Comparison of ENCODE assay signal across 11 cellular contexts in the genomic region with DNA sequence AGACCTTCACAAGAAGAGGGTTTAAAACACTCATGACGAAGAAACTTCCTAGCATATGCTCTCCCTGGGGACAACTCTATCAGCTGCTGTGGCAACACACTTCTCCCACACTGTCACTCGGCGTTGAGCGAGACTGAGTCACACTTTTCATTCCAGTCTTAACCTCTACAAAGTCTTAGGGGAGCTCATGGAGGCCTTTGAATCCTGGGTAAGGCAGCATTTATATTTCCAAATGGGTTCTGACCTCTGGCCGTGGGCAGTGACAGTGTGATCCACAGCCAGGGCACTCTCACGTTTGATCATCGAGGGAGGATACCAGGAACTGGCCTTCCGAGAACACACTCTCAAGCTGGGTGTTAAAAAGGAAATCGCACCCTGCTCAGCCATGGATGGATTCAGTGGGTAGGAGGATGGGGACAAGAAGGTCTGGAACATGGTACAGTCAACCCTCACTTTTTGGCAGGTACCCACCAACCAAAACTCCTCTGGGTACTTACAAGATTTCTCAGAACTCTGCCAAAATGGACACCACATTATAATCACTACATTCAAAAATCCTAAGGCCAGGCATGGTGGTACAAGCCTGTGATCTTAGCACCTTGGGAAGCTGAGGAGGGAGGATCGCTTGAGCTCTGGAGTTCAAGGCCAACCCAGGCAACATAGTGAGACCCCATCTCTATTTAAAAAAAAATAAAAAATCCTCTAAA. TPM values are rescaled to one million over a fixed set of nuclear protein-coding genes. Genes with fewer than 3 reads are reported as not detected.
A peak's percentile ranks its signal among the peaks of the same experiment; 100 is the strongest.
DNase-seq lines count a peak whose midpoint lies in the region; ATAC-seq, FAIRE-seq and TF ChIP-seq lines count a peak whose summit lies in the region.
"Had no signal": no experiment of that assay in that cellular context is flagged by ENCODE, and none has a peak within 500 bp of the region (broad histone marks: within the 10 kb centered on the region; RNA-seq: fewer than 3 reads in every experiment).

No MANE protein-coding gene starts in this region.

- no peak overlapping the region; a peak in 1 of 4 replicates for H4K8ac ChIP-seq in IMR-90 (ENCODE audit: low read depth in 2 of 2, low read length in 2 of 2)

- 0 out of 2 replicates have a peak overlapping the region, but pooled peaks have one; percentile 17 for H3K14ac ChIP-seq in IMR-90 (replicated peaks; ENCODE audit: low read depth, low read length)

- H3K9ac ChIP-seq in IMR-90 (ENCODE audit: low read depth, low read length): no peak overlapping the region

- no peak overlapping the region for H3K4ac ChIP-seq in IMR-90 (ENCODE audit: low read depth, low read length)

- H2BK15ac ChIP-seq in IMR-90 (ENCODE audit: low read depth, low read length): no peak overlapping the region

- H3K4me1 ChIP-seq in IMR-90 (ENCODE audit: control insufficient read depth, insufficient read depth, low read length) (peaks cover 32% of the 10 kb centered on the region), esophagus muscularis mucosa (peaks cover 24 to 70% (median 54%) of the 10 kb centered on the region in 4 donors), ovary (ENCODE audit: insufficient read depth) (peaks cover 21% of the 10 kb centered on the region), esophagus squamous epithelium (peaks cover 0 to 54% (median 6%) of the 10 kb centered on the region in 3 donors)
- H3K4me1 ChIP-seq: testis had no signal

- H3K23ac ChIP-seq in IMR-90 (ENCODE audit: low read depth, low read length): peak overlapping the region; percentile 17; the same call in 1 of the 2 replicates

- H2BK5ac ChIP-seq in IMR-90 (ENCODE audit: low read depth, low read length, poor library complexity, severe bottlenecking): no peak overlapping the region

- WGBS in IMR-90 (ENCODE audit: extremely low coverage in 2 of 2, insufficient read length in 1 of 2), 2 experiments: 51% methylated on average over 5 of the region's 10 CpGs; no CpG with 5 or more reads in 1 of the 2 experiments
- 75% methylated on average over 10 of the region's 10 CpGs for WGBS in esophagus muscularis mucosa
- WGBS in ovary, 3 donors: 48 to 59% (median 50%) methylated on average over 10 of the region's 10 CpGs
- WGBS in esophagus squamous epithelium, 2 donors: 61 to 76% methylated on average over 8 to 10 of the region's 10 CpGs

- no peak overlapping the region for H3K56ac ChIP-seq in IMR-90 (ENCODE audit: extremely low read depth, insufficient read depth, low read length)

- DNase-seq in AG20443 (ENCODE audit: low spot score) (peak; percentile 88), IMR-90 (peak; percentile 48), esophagus muscularis mucosa (ENCODE audit: extremely low spot score) (no peak), ovary (peak in 2 of 5 donors; percentile 30 to 62), NCI-H1048 (lab: John Stamatoyannopoulos, UW) (no peak), D721Med (ENCODE audit: insufficient read length, low spot score) (no peak), esophagus squamous epithelium (lab: John Stamatoyannopoulos, UW) (no peak)
- DNase-seq: SIG-M5, testis had no signal

- ATAC-seq in IMR-90 (ENCODE audit: low read depth) (0 out of 2 replicates have a peak, but pooled peaks have one; percentile 30), HG03025 (IDR thresholded peaks at IDR 0.05; ENCODE audit: low FRiP score, unreplicated experiment) (no peak)

- in situ Hi-C loops in IMR-90 (cut with MboI; ENCODE audit: low sequenced_read_pairs): no loop called here

- dilution Hi-C loops in IMR-90 (cut with HindIII; ENCODE audit: low sequenced_read_pairs, unreplicated experiment): no loop called here

- H3K27ac ChIP-seq in IMR-90 (ENCODE audit: insufficient read depth, low read length) (peak overlapping the region; percentile 31; the same call in 1 of the 2 replicates), esophagus muscularis mucosa (replicated peaks in 1 of 4) (peak overlapping the region; percentile 5 to 73 (median 28)), ovary (peak overlapping the region; percentile 46 to 63), esophagus squamous epithelium (peak overlapping the region in 2 of 4 donors; percentile 41 to 48)
- H3K27ac ChIP-seq: testis had no signal

- TF ChIP-seq EP300 in esophagus muscularis mucosa (IDR thresholded peaks at IDR 0.05) (no peak), ovary (IDR thresholded peaks at IDR 0.05) (no peak)

- H3K36me3 ChIP-seq in IMR-90 (ENCODE audit: control insufficient read depth, insufficient read depth, low read length) (peaks cover 31% of the 10 kb centered on the region), esophagus muscularis mucosa (peaks cover 0 to 24% (median 16%) of the 10 kb centered on the region in 4 donors), ovary (no peaks in the 10 kb centered on the region), esophagus squamous epithelium (peaks cover 4 to 29% (median 6%) of the 10 kb centered on the region in 3 donors)

- H3K27me3 ChIP-seq in IMR-90 (ENCODE audit: control insufficient read depth, insufficient read depth, low read length) (no peaks in the 10 kb centered on the region), esophagus muscularis mucosa (no peaks in the 10 kb centered on the region), ovary (no peaks in the 10 kb centered on the region), esophagus squamous epithelium (no peaks in the 10 kb centered on the region)
- H3K27me3 ChIP-seq: testis had no signal

- TF ChIP-seq CTCF in IMR-90 (conservative IDR thresholded peaks at IDR 0.05; ENCODE audit: low read depth, low read length) (no peak), esophagus muscularis mucosa (IDR thresholded peaks at IDR 0.05) (no peak), ovary (IDR thresholded peaks at IDR 0.05) (no peak), D721Med (IDR thresholded peaks at IDR 0.05; ENCODE audit: insufficient read depth, missing control alignments) (no peak), esophagus squamous epithelium (IDR thresholded peaks at IDR 0.05) (no peak)

- intact Hi-C loops in IMR-90 (cut with micrococcal nuclease): no loop called here
- intact Hi-C loops in esophagus muscularis mucosa (cut with DNase I): no loop called here
- intact Hi-C loops in ovary (cut with DNase I): no loop called here
- intact Hi-C loops in esophagus squamous epithelium (cut with DNase I): no loop called here

- H4K20me1 ChIP-seq in IMR-90 (ENCODE audit: insufficient read depth, low read length): peaks cover 94% of the 10 kb centered on the region

- H4K91ac ChIP-seq in IMR-90 (ENCODE audit: insufficient read depth, low read depth, low read length): no peak overlapping the region

- TF ChIP-seq POLR2A in IMR-90 (IDR thresholded peaks at IDR 0.05; ENCODE audit: low read depth, low read length) (no peak), esophagus muscularis mucosa (IDR thresholded peaks at IDR 0.05; ENCODE audit: low read depth) (no peak), ovary (IDR thresholded peaks at IDR 0.05) (no peak), esophagus squamous epithelium (IDR thresholded peaks at IDR 0.05) (no peak)

- H2AFZ ChIP-seq in IMR-90 (replicated peaks; ENCODE audit: low read length, poor library complexity): no peak overlapping the region

- FAIRE-seq in D721Med (lab: Jason Lieb, UNC): no peak

- no peak for TF ChIP-seq RAD21 in IMR-90 (IDR thresholded peaks at IDR 0.05; ENCODE audit: low read length)

- peaks cover 33% of the 10 kb centered on the region for H3K9me1 ChIP-seq in IMR-90 (ENCODE audit: insufficient read depth, low read length)

- POLR2A ChIA-PET in IMR-90 (lab: Charles Lee; ENCODE audit: unreplicated experiment): no interaction called here

- H2BK120ac ChIP-seq in IMR-90 (ENCODE audit: low read depth, low read length): no peak overlapping the region

- H3K18ac ChIP-seq in IMR-90 (ENCODE audit: low read depth, low read length): no peak overlapping the region

- H2AK9ac ChIP-seq in IMR-90 (replicated peaks; ENCODE audit: low read depth, low read length, poor library complexity): no peak overlapping the region

- H3K4me2 ChIP-seq in IMR-90 (ENCODE audit: low read depth, low read length): no peak overlapping the region

- H2BK20ac ChIP-seq in IMR-90 (ENCODE audit: low read depth, low read length): no peak overlapping the region

- H2AK5ac ChIP-seq in IMR-90 (ENCODE audit: low read depth, low read length): no peak overlapping the region

- CTCF ChIA-PET in IMR-90 (lab: Yijun Ruan, JAX): interaction anchor here (0.7 kb wide), 1 partner anchor 130 kb away, joined by 3 read pairs; no protein-coding TSS in a partner anchor

- no peak overlapping the region for H4K5ac ChIP-seq in IMR-90 (ENCODE audit: low read depth, low read length)

- H3K79me1 ChIP-seq in IMR-90 (ENCODE audit: low read depth in 1 of 2, low read length in 2 of 2): peaks cover 24 to 80% of the 10 kb centered on the region in 2 experiments

- no TSS peak for BruUV-seq in IMR-90 (replicated peaks; lab: Mats Ljungman, UMichigan)

- H3K4me3 ChIP-seq in IMR-90 (ENCODE audit: insufficient read depth, low read depth, low read length) (no peak overlapping the region), esophagus muscularis mucosa (no peak overlapping the region), ovary (no peak overlapping the region), esophagus squamous epithelium (no peak overlapping the region)
- H3K4me3 ChIP-seq: testis had no signal

- H3K9me3 ChIP-seq in IMR-90 (ENCODE audit: control insufficient read depth, insufficient read depth, low read length) (peaks cover 7% of the 10 kb centered on the region; the same call in 1 of the 2 replicates), esophagus muscularis mucosa (peaks cover 0 to 5% (median 2%) of the 10 kb centered on the region in 4 donors), ovary (no peaks in the 10 kb centered on the region), esophagus squamous epithelium (peaks cover 0 to 10% (median 5%) of the 10 kb centered on the region in 3 donors)
- H3K9me3 ChIP-seq: testis had no signal

TF ChIP-seq in IMR-90, 13 proteins besides CTCF, POLR2A, EP300 and RAD21 (continues in another document):
- TF ChIP-seq NFE2L2 (IDR thresholded peaks at IDR 0.05; ENCODE audit: low read depth, low read length) (no peak), CEBPB (IDR thresholded peaks at IDR 0.05; ENCODE audit: low read depth, low read length) (0 out of 2 replicates have a peak, but pooled peaks have one; percentile 11), RCOR1 (IDR thresholded peaks at IDR 0.05; ENCODE audit: insufficient replicate concordance, low read length) (no peak)

RNA-seq across cellular contexts. Expression of a gene that starts 19.6 kb away (rescaled TPM):
- total RNA-seq in IMR-90 (2012; rRNA removed) (90.2 and 99.7 TPM in 2 replicates), esophagus muscularis mucosa (10 to 100 TPM; 61.5 to 86.6 (median 65.4) TPM), ovary (100 to 1,000 TPM in 2 of 7 donors, 10 to 100 TPM in 5; 29.2 to 159 (median 96.2) TPM), esophagus squamous epithelium (100 to 1,000 TPM in 1 of 4 donors, 10 to 100 TPM in 3; 61.4 to 128 (median 72.7) TPM)
- polyA plus RNA-seq in IMR-90 (2012; rRNA removed) (135 and 136 TPM in 2 replicates), ovary (10 to 100 TPM; 51.8 to 64.4 TPM)
- polyA plus RNA-seq in IMR-90 (2012; cell fraction: cytosol; rRNA removed): 134 and 143 TPM in 2 replicates
- 216 and 234 TPM in 2 replicates for polyA plus RNA-seq in IMR-90 (2012; cell fraction: nucleus; rRNA removed; ENCODE audit: low replicate concordance)

RNA-seq across cellular contexts. Expression of a gene that starts 37.3 kb away (rescaled TPM):
- total RNA-seq in IMR-90 (2012; rRNA removed): not detected in 2 replicates
- not detected in 2 replicates for polyA plus RNA-seq in IMR-90 (2012; rRNA removed)
- polyA plus RNA-seq in IMR-90 (2012; cell fraction: cytosol; rRNA removed): not detected in 2 replicates
- not detected in 2 replicates for polyA plus RNA-seq in IMR-90 (2012; cell fraction: nucleus; rRNA removed; ENCODE audit: low replicate concordance)
- not detected for total RNA-seq in esophagus muscularis mucosa
- total RNA-seq in ovary: not detected
- not detected for polyA plus RNA-seq in ovary
- not detected for total RNA-seq in esophagus squamous epithelium
- total RNA-seq: mononuclear cell had no signal

Comparison
In these comparisons a context has a peak if more than half of its experiments do, and no peak if none do; other contexts are left out.
1. DNase-seq: peak in AG20443 (single experiment) and IMR-90 (single experiment); none in esophagus muscularis mucosa (single experiment), NCI-H1048 (single experiment), D721Med (single experiment) and esophagus squamous epithelium (single experiment).